8 cellular contexts compared by ENCODE assay signal in genomic region chr6:15255481-15256414, GRCh38. TPM values are rescaled to one million over a fixed set of nuclear protein-coding genes. Genes with fewer than 3 reads are reported as not detected.
A peak's percentile ranks its signal among the peaks of the same experiment; 100 is the strongest.
DNase-seq lines count a peak whose midpoint lies in the region; ATAC-seq, FAIRE-seq and TF ChIP-seq lines count a peak whose summit lies in the region.

No MANE protein-coding gene starts in this region.

- TF ChIP-seq CTCF in kidney (IDR thresholded peaks at IDR 0.05; ENCODE audit: borderline replicate concordance, extremely low read depth, insufficient read depth) = no peak

- H3K9me3 ChIP-seq in kidney (ENCODE audit: control insufficient read depth in 1 of 2, low read length in 2 of 2) = no peaks in the 10 kb centered on the region

- intact Hi-C loops in kidney (cut with DNase I) = no loop called here

- ATAC-seq in GM21381 (IDR thresholded peaks at IDR 0.05; ENCODE audit: unreplicated experiment) (peak; percentile 56), esophagus mucosa (peak; percentile 63)

- no peak overlapping the region for H3K9ac ChIP-seq in kidney (ENCODE audit: low read length in 2 of 2)

- peak overlapping the region; percentile 46; the same call in 1 of the 2 replicates for H3K4me3 ChIP-seq in GM08714 (ENCODE audit: low read length)
- H3K4me3 ChIP-seq in Jurkat, Clone E6-1 (ENCODE audit: low read length) = no peak overlapping the region
- no peak overlapping the region for H3K4me3 ChIP-seq in kidney (ENCODE audit: low read length in 2 of 2)

- H3K27ac ChIP-seq in kidney (ENCODE audit: low read depth in 2 of 2, low read length in 2 of 2) = no peak overlapping the region

- H3K4me1 ChIP-seq in kidney (ENCODE audit: control insufficient read depth in 1 of 2, insufficient read depth in 1 of 2, low read depth in 1 of 2, low read length in 2 of 2) = peaks cover 12 to 26% of the 10 kb centered on the region in 2 donors

- FAIRE-seq in RCC 7860 (lab: Jason Lieb, UNC) (no peak), kidney (lab: Jason Lieb, UNC) (no peak)

- no peaks in the 10 kb centered on the region for H3K36me3 ChIP-seq in kidney (ENCODE audit: control insufficient read depth in 1 of 2, insufficient read depth in 2 of 2, low read length in 2 of 2)

- peak; percentile 89 for DNase-seq in Jurkat, Clone E6-1 (ENCODE audit: low read depth, low spot score)
- DNase-seq in RCC 7860 (ENCODE audit: low spot score) = no peak
- no peak for DNase-seq in kidney
- DNase-seq in COLO668 (lab: John Stamatoyannopoulos, UW; ENCODE audit: unreplicated experiment) = no peak
- DNase-seq in NOMO-1 treated with DMSO at 0.1 percent for 48 hours (lab: John Stamatoyannopoulos, UW; ENCODE audit: unreplicated experiment) = no peak

RNA-seq across cellular contexts. Expression of gene JARID2, which starts 9.9 kb away (rescaled TPM):
- polyA plus RNA-seq in Jurkat, Clone E6-1 (2012; ENCODE audit: insufficient read depth, insufficient read length) = 35.4 TPM
- total RNA-seq in esophagus mucosa = 22.1 TPM
- 12.3 TPM for total RNA-seq in kidney
- polyA plus RNA-seq in kidney (ENCODE audit: insufficient read depth, low read depth, low replicate concordance) = 1.8 TPM
